In the genomic region with DNA sequence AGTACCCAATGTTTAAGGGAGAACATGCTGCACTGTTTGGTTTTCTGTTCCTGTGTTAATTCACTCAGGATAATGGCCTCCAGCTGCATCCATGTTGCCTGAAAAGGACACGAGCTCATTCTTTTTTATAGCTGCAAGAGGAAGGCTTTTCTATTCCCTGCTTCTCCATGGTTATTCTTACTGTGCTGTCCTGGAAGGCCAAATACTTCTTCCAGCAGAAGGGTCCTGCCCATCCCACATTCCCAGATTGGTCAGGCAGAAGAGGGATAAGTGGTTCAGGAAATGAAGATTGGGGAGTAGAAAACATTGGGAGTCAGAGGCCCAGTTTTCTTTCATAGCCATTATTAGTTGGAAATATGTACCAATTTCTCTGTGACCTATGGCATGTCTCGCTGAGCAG, we compare ENCODE assay signal across 16 cellular contexts.
DNase-seq lines count a peak whose midpoint lies in the region; ATAC-seq and TF ChIP-seq lines count a peak whose summit lies in the region.
"Had no signal": no experiment of that assay in that cellular context is flagged by ENCODE, and none has a peak within 500 bp of the region (broad histone marks: within the 10 kb centered on the region; RNA-seq: fewer than 3 reads in every experiment).

No MANE protein-coding gene starts in this region.

- dilution Hi-C loops in mammary epithelial cell (cut with HindIII; ENCODE audit: low sequenced_read_pairs), result no loop called here

- peaks cover 14% of the 10 kb centered on the region in 2 donors for H3K4me1 ChIP-seq in breast epithelium
- no peaks in the 10 kb centered on the region for H3K4me1 ChIP-seq in mammary epithelial cell (ENCODE audit: insufficient read depth, low read length)
- peaks cover 6 to 63% (median 23%) of the 10 kb centered on the region in 3 donors for H3K4me1 ChIP-seq in esophagus squamous epithelium
- H3K4me1 ChIP-seq in rectal smooth muscle tissue (ENCODE audit: control insufficient read depth, insufficient read depth, low read length), result peaks cover 37% of the 10 kb centered on the region
- peaks cover 69 to 89% (median 76%) of the 10 kb centered on the region in 4 donors for H3K4me1 ChIP-seq in upper lobe of left lung

- intact Hi-C loops in breast epithelium (cut with DNase I; ENCODE audit: low total_unique reads), result no loop called here
- intact Hi-C loops in mammary epithelial cell (cut with micrococcal nuclease), result no loop called here
- intact Hi-C loops in esophagus squamous epithelium (cut with DNase I), result no loop called here

- H3K79me2 ChIP-seq in mammary epithelial cell (ENCODE audit: insufficient read depth, low read length), result no peaks in the 10 kb centered on the region

- ATAC-seq in upper lobe of left lung (ENCODE audit: low FRiP score in 2 of 2) (no peak), HG02970 (IDR thresholded peaks at IDR 0.05; ENCODE audit: low FRiP score, unreplicated experiment) (no peak)

- no TSS peak for BruUV-seq in mammary epithelial cell (replicated peaks; lab: Mats Ljungman, UMichigan)

- no peak overlapping the region for H3K9ac ChIP-seq in mammary epithelial cell (ENCODE audit: insufficient read depth, low read length)
- no peak overlapping the region for H3K9ac ChIP-seq in rectal smooth muscle tissue (ENCODE audit: low read length)

- no peak for TF ChIP-seq EP300 in upper lobe of left lung (IDR thresholded peaks at IDR 0.05)

- H3K27me3 ChIP-seq in breast epithelium, result no peaks in the 10 kb centered on the region
- H3K27me3 ChIP-seq in mammary epithelial cell (ENCODE audit: insufficient read depth, low read length), result no peaks in the 10 kb centered on the region
- no peaks in the 10 kb centered on the region for H3K27me3 ChIP-seq in esophagus squamous epithelium
- H3K27me3 ChIP-seq in rectal smooth muscle tissue (ENCODE audit: control insufficient read depth, insufficient read depth, low read length), result no peaks in the 10 kb centered on the region
- no peaks in the 10 kb centered on the region for H3K27me3 ChIP-seq in upper lobe of left lung
- H3K27me3 ChIP-seq: MG63 had no signal

- WGBS in mammary epithelial cell (ENCODE audit: low coverage, missing lambda C conversion rate), result 81% methylated on average over 2 of the region's 2 CpGs
- 47 to 65% methylated on average over 2 of the region's 2 CpGs for WGBS in esophagus squamous epithelium, 2 donors
- WGBS in upper lobe of left lung, 2 donors, result 40 to 51% methylated on average over 2 of the region's 2 CpGs

- H3K27ac ChIP-seq in breast epithelium (peak overlapping the region; percentile 79 to 95), mammary epithelial cell (ENCODE audit: insufficient read depth, low read depth, low read length) (no peak overlapping the region), esophagus squamous epithelium (peak overlapping the region; percentile 77 to 94 (median 90)), rectal smooth muscle tissue (ENCODE audit: low read depth, low read length) (peak overlapping the region; percentile 97), upper lobe of left lung (peak overlapping the region; percentile 84 to 91 (median 91))
- H3K27ac ChIP-seq: RWPE1 had no signal

- H4K20me1 ChIP-seq in mammary epithelial cell (ENCODE audit: insufficient read depth, low read length), result no peaks in the 10 kb centered on the region

- H3K4me3 ChIP-seq in breast epithelium, result peak overlapping the region; percentile 51 to 68 (median 52)
- no peak overlapping the region for H3K4me3 ChIP-seq in mammary epithelial cell (replicated peaks in 1 of 3; ENCODE audit: insufficient read depth in 1 of 3, low read depth in 2 of 3, low read length in 3 of 3)
- peak overlapping the region in 3 of 4 donors; percentile 49 to 66 (median 53) for H3K4me3 ChIP-seq in esophagus squamous epithelium
- H3K4me3 ChIP-seq in rectal smooth muscle tissue (ENCODE audit: low read length), result peak overlapping the region; percentile 79
- H3K4me3 ChIP-seq in upper lobe of left lung, result peak overlapping the region in 3 of 4 donors; percentile 46 to 56 (median 55)
- H3K4me3 ChIP-seq: MG63 had no signal

- H3K36me3 ChIP-seq in breast epithelium (no peaks in the 10 kb centered on the region), mammary epithelial cell (ENCODE audit: insufficient read depth, low read length) (no peaks in the 10 kb centered on the region), esophagus squamous epithelium (peaks cover 0 to 40% (median 4%) of the 10 kb centered on the region in 3 donors), rectal smooth muscle tissue (ENCODE audit: control insufficient read depth, insufficient read depth, low read length) (no peaks in the 10 kb centered on the region), upper lobe of left lung (peaks cover 0 to 17% (median 4%) of the 10 kb centered on the region in 4 donors)

- no peak for TF ChIP-seq CTCF in breast epithelium (IDR thresholded peaks at IDR 0.05)
- no peak for TF ChIP-seq CTCF in mammary epithelial cell (conservative IDR thresholded peaks at IDR 0.05 in 1 of 2, IDR thresholded peaks at IDR 0.05 in 1 of 2; ENCODE audit: extremely low read depth in 1 of 2, insufficient read depth in 1 of 2, low read depth in 1 of 2, low read length in 2 of 2)
- no peak for TF ChIP-seq CTCF in esophagus squamous epithelium (IDR thresholded peaks at IDR 0.05)
- TF ChIP-seq CTCF in upper lobe of left lung (IDR thresholded peaks at IDR 0.05), result no peak

- H2AFZ ChIP-seq in mammary epithelial cell (ENCODE audit: low read depth, low read length), result no peak overlapping the region

- no peak overlapping the region for H3K4me2 ChIP-seq in mammary epithelial cell (ENCODE audit: insufficient read depth, low read depth, low read length)

- in situ Hi-C loops in mammary epithelial cell (cut with MboI; ENCODE audit: low sequenced_read_pairs in 2 of 2), result no loop called here

- DNase-seq in breast epithelium (ENCODE audit: low spot score in 2 of 2), result no peak
- no peak for DNase-seq in mammary epithelial cell
- DNase-seq in esophagus squamous epithelium (lab: John Stamatoyannopoulos, UW), result no peak
- DNase-seq in upper lobe of left lung, result no peak
- DNase-seq in SW480 (ENCODE audit: low spot score), result no peak
- no peak for DNase-seq in hepatic stellate cell (ENCODE audit: low spot score)
- DNase-seq: activated CD4-positive, alpha-beta T cell treated with anti-CD3 and anti-CD28 coated beads for 4 hours; activated naive CD8-positive, alpha-beta T cell treated with anti-CD3 and anti-CD28 coated beads for 36 hours; MG63; NCI-H2029; NCI-H82; stimulated activated naive CD4-positive, alpha-beta T cell; T-helper 2 cell had no signal

- CTCF ChIA-PET in mammary epithelial cell (lab: Charles Lee; ENCODE audit: low non-redundant PET), result interaction anchor here (0.6 kb wide), 1 partner anchor 504 kb away, joined by 6 read pairs; no protein-coding TSS in a partner anchor

- H3K9me3 ChIP-seq in breast epithelium (no peaks in the 10 kb centered on the region), mammary epithelial cell (replicated peaks; ENCODE audit: insufficient read depth, low read length) (no peaks in the 10 kb centered on the region), esophagus squamous epithelium (no peaks in the 10 kb centered on the region), upper lobe of left lung (no peaks in the 10 kb centered on the region)
- H3K9me3 ChIP-seq: MG63 had no signal

- TF ChIP-seq POLR2A in breast epithelium (IDR thresholded peaks at IDR 0.05) (no peak), esophagus squamous epithelium (IDR thresholded peaks at IDR 0.05) (no peak), upper lobe of left lung (IDR thresholded peaks at IDR 0.05) (no peak)

Comparison
In these comparisons a context has a peak if more than half of its experiments do, and no peak if none do; other contexts are left out.
1. H3K4me3 ChIP-seq: peak in breast epithelium (3 of 3), esophagus squamous epithelium (3 of 4), rectal smooth muscle tissue (single experiment) and upper lobe of left lung (3 of 4); none in mammary epithelial cell (0 of 3).